In genomic region chr6:38847497-38847896, GRCh38 we compare ENCODE assay signal across 12 cellular contexts.
DNase-seq lines count a peak whose midpoint lies in the region; ATAC-seq lines count a peak whose summit lies in the region.
"Had no signal": no experiment of that assay in that cellular context is flagged by ENCODE, and none has a peak within 500 bp of the region (broad histone marks: within the 10 kb centered on the region; RNA-seq: fewer than 3 reads in every experiment).

No MANE protein-coding gene starts in this region.

- no peaks in the 10 kb centered on the region for H3K36me3 Mint-ChIP-seq in activated CD4-positive, alpha-beta T cell treated with anti-CD3 and anti-CD28 coated beads for 36 hours (ENCODE audit: low read depth)
- H3K36me3 Mint-ChIP-seq in activated T-cell treated with anti-CD3 and anti-CD28 coated beads, Interleukin-2, amount 50 U/mL, for 72 hours (ENCODE audit: insufficient read depth in 2 of 2) = no peaks in the 10 kb centered on the region
- H3K36me3 Mint-ChIP-seq: CD14-positive monocyte; CD8-positive, alpha-beta T cell had no signal

- no peak overlapping the region for H3K4me3 Mint-ChIP-seq in activated CD4-positive, alpha-beta T cell treated with anti-CD3 and anti-CD28 coated beads for 36 hours
- peak overlapping the region in 1 of 2 donors; percentile 33 for H3K4me3 Mint-ChIP-seq in activated T-cell treated with anti-CD3 and anti-CD28 coated beads, Interleukin-2, amount 50 U/mL, for 72 hours
- H3K4me3 Mint-ChIP-seq: CD14-positive monocyte; CD8-positive, alpha-beta T cell had no signal

- ATAC-seq in activated CD4-positive, alpha-beta T cell treated with anti-CD3 and anti-CD28 coated beads for 36 hours = peak; percentile 91
- peak; percentile 89 to 92 for ATAC-seq in activated T-cell treated with anti-CD3 and anti-CD28 coated beads, Interleukin-2, amount 50 U/mL, for 72 hours (replicated peaks in 1 of 2)
- ATAC-seq: CD8-positive, alpha-beta T cell had no signal

- peaks cover 11% of the 10 kb centered on the region for H3K27me3 Mint-ChIP-seq in activated CD4-positive, alpha-beta T cell treated with anti-CD3 and anti-CD28 coated beads for 36 hours
- peaks cover 22% of the 10 kb centered on the region for H3K27me3 Mint-ChIP-seq in activated T-cell treated with anti-CD3 and anti-CD28 coated beads, Interleukin-2, amount 50 U/mL, for 72 hours (ENCODE audit: low read depth)

- POLR2A ChIA-PET in activated CD4-positive, alpha-beta T cell treated with anti-CD3 and anti-CD28 coated beads for 36 hours (lab: Charles Lee) = no interaction called here

- no peak overlapping the region for H3K27ac Mint-ChIP-seq in activated CD4-positive, alpha-beta T cell treated with anti-CD3 and anti-CD28 coated beads for 36 hours
- H3K27ac Mint-ChIP-seq in activated T-cell treated with anti-CD3 and anti-CD28 coated beads, Interleukin-2, amount 50 U/mL, for 72 hours = no peak overlapping the region
- H3K27ac Mint-ChIP-seq: CD14-positive monocyte; CD8-positive, alpha-beta T cell had no signal

- intact Hi-C loops in activated CD4-positive, alpha-beta T cell treated with anti-CD3 and anti-CD28 coated beads for 36 hours (cut with DNase I, micrococcal nuclease) = no loop called here

- H3K9me3 Mint-ChIP-seq in activated CD4-positive, alpha-beta T cell treated with anti-CD3 and anti-CD28 coated beads for 36 hours (ENCODE audit: low read depth) = no peaks in the 10 kb centered on the region
- H3K9me3 Mint-ChIP-seq in activated T-cell treated with anti-CD3 and anti-CD28 coated beads, Interleukin-2, amount 50 U/mL, for 72 hours = no peaks in the 10 kb centered on the region
- H3K9me3 Mint-ChIP-seq: CD8-positive, alpha-beta T cell had no signal

- DNase-seq in activated CD4-positive, alpha-beta T cell treated with anti-CD3 and anti-CD28 coated beads for 36 hours = peak; percentile 26
- DNase-seq in activated CD4-positive, alpha-beta T cell treated with anti-CD3 and anti-CD28 coated beads for 1 hour = no peak
- peak; percentile 14 to 23 for DNase-seq in activated T-cell treated with anti-CD3 and anti-CD28 coated beads, Interleukin-2, amount 50 U/mL, for 72 hours
- no peak for DNase-seq in activated T-cell treated with anti-CD3 and anti-CD28 coated beads for 4 hours
- peak; percentile 22 for DNase-seq in stimulated activated CD4-positive, alpha-beta T cell treated with anti-CD3 and anti-CD28 coated beads, Interleukin-1b, Interleukin-23, amount 100 ng/mL, for 48 hours
- DNase-seq in stimulated activated CD4-positive, alpha-beta T cell treated with anti-CD3 and anti-CD28 coated beads, Interleukin-4, amount 100 ng/mL, for 4 hours = no peak
- DNase-seq in HK-2 (ENCODE audit: unreplicated experiment) = no peak
- DNase-seq: CD8-positive, alpha-beta T cell; COR-L47; DMS153; DMS79 treated with DMSO at 0.1 percent for 48 hours had no signal

- peaks cover 3% of the 10 kb centered on the region for H3K4me1 Mint-ChIP-seq in activated CD4-positive, alpha-beta T cell treated with anti-CD3 and anti-CD28 coated beads for 36 hours
- H3K4me1 Mint-ChIP-seq in activated T-cell treated with anti-CD3 and anti-CD28 coated beads, Interleukin-2, amount 50 U/mL, for 72 hours (ENCODE audit: low read depth) = peaks cover 5% of the 10 kb centered on the region
- H3K4me1 Mint-ChIP-seq: CD14-positive monocyte had no signal

- CTCF ChIA-PET in activated CD4-positive, alpha-beta T cell treated with anti-CD3 and anti-CD28 coated beads for 36 hours (lab: Charles Lee) = interaction anchor here (0.6 kb wide), 1 partner anchor 228 kb away, joined by 3 read pairs; no protein-coding TSS in a partner anchor

Comparison
In these comparisons a context has a peak if more than half of its experiments do, and no peak if none do; other contexts are left out.
1. DNase-seq: peak in activated CD4-positive, alpha-beta T cell treated with anti-CD3 and anti-CD28 coated beads for 36 hours (single experiment), activated T-cell treated with anti-CD3 and anti-CD28 coated beads, Interleukin-2, amount 50 U/mL, for 72 hours (2 of 2) and stimulated activated CD4-positive, alpha-beta T cell treated with anti-CD3 and anti-CD28 coated beads, Interleukin-1b, Interleukin-23, amount 100 ng/mL, for 48 hours (single experiment); none in activated CD4-positive, alpha-beta T cell treated with anti-CD3 and anti-CD28 coated beads for 1 hour (single experiment), activated T-cell treated with anti-CD3 and anti-CD28 coated beads for 4 hours (single experiment), stimulated activated CD4-positive, alpha-beta T cell treated with anti-CD3 and anti-CD28 coated beads, Interleukin-4, amount 100 ng/mL, for 4 hours (0 of 2) and HK-2 (single experiment).